ENCODE assay signal across 30 cellular contexts in genomic region chr7:79749851-79750250, GRCh38.
"Had no signal": no experiment of that assay in that cellular context is flagged by ENCODE, and none has a peak within 500 bp of the region (broad histone marks: within the 10 kb centered on the region; RNA-seq: fewer than 3 reads in every experiment).

No MANE protein-coding gene starts in this region.

- H3K4me1 ChIP-seq: SJCRH30 had no signal

- H3K27me3 ChIP-seq: cardiac muscle cell had no signal

- H3K27ac ChIP-seq: cardiac muscle cell, KMS-11, SJCRH30, SK-N-MC, VCaP had no signal

- H3K9me3 ChIP-seq: SJCRH30 had no signal

- H3K9ac ChIP-seq: KMS-11 had no signal

- DNase-seq: activated B cell treated with CpG ODN at 0.5 μM for 24 hours; activated CD4-positive, alpha-beta memory T cell treated with anti-CD3 and anti-CD28 coated beads, Interleukin-2, amount 10 ng/mL, durations not matched to agents 7 days and 5 days; activated CD4-positive, alpha-beta T cell treated with anti-CD3 and anti-CD28 coated beads for 4 hours; activated CD4-positive, alpha-beta T cell treated with anti-CD3 and anti-CD28 coated beads, Interleukin-2, amount 50 U/mL, for 1 hour; activated CD4-positive, CD25-positive, alpha-beta regulatory T cell treated with anti-CD3 and anti-CD28 coated beads, Interleukin-2, amount 50 U/mL, for 72 hours; activated CD8-positive, alpha-beta memory T cell treated with anti-CD3 and anti-CD28 coated beads for 24 hours; activated CD8-positive, alpha-beta memory T cell treated with anti-CD3 and anti-CD28 coated beads, Interleukin-2, amount 10 ng/mL, durations not matched to agents 7 days and 5 days; activated CD8-positive, alpha-beta memory T cell treated with anti-CD3 and anti-CD28 coated beads, Interleukin-2, amount 50 U/mL, for 48 hours; activated effector memory CD4-positive, alpha-beta T cell treated with Interleukin-2 at 50 U/mL for 16 hours; activated naive CD4-positive, alpha-beta T cell treated with anti-CD3 and anti-CD28 coated beads, Interleukin-2, amount 10 ng/mL, durations not matched to agents 7 days and 5 days; activated naive CD8-positive, alpha-beta T cell treated with anti-CD3 and anti-CD28 coated beads, Interleukin-2, amount 50 U/mL, for 24 hours; activated T-cell treated with anti-CD3 and anti-CD28 coated beads, Interleukin-2, amount 50 U/mL, for 48 hours; amniotic stem cell; aorta; NCI-H1105; NCI-H1417 treated with DMSO at 0.1 percent for 48 hours; NCI-H1694; NCI-H1930; NCI-H2081 treated with DMSO at 0.1 percent for 48 hours; NCI-H345; NCI-H524 treated with DMSO at 0.1 percent for 48 hours; NK-92 treated with Interleukin-12 subunit alpha and Interleukin-12 subunit beta, amount 100 ng/mL, for 24 hours; SHP77; SJCRH30; T1000 had no signal

- H3K4me3 ChIP-seq: cardiac muscle cell, SJCRH30, SK-N-MC had no signal

- H3K4me2 ChIP-seq: KMS-11 had no signal

- ATAC-seq: activated CD8-positive, alpha-beta memory T cell treated with anti-CD3 and anti-CD28 coated beads, Interleukin-2, amount 10 ng/mL, durations not matched to agents 7 days and 5 days; activated naive CD8-positive, alpha-beta T cell treated with anti-CD3 and anti-CD28 coated beads, Interleukin-2, amount 50 U/mL, for 24 hours; Panc1 had no signal

- H3K36me3 ChIP-seq: cardiac muscle cell, SJCRH30 had no signal
